25 cellular contexts compared by ENCODE assay signal in the genomic region with DNA sequence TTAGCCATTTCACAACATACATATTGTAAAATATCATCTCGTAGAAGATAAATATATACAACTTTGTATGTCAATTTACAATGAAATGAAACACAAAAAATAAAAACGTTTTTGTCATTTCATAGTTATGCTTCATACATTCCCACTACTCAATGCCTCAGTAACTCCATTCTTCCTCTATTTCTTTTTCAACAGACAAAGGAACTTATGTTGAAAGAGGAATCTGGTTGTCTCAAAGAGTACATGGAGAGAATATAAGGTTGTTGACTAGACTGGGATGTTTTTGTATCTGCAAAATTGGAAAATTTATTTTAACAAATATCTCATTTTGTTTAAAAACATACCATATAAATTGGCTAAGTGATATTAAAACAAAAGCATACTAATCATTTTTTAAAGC. TPM values are rescaled to one million over a fixed set of nuclear protein-coding genes. Genes with fewer than 3 reads are reported as not detected.
"Had no signal": no experiment of that assay in that cellular context is flagged by ENCODE, and none has a peak within 500 bp of the region (broad histone marks: within the 10 kb centered on the region; RNA-seq: fewer than 3 reads in every experiment).

No MANE protein-coding gene starts in this region.

- H3K27me3 ChIP-seq: MG63, Peyer's patch, SJCRH30 had no signal

- DNase-seq: IMR-90, Karpas-422, KG1, MG63, MV-4-11, NCI-H1048, NCI-H1105, NCI-H1417, NCI-H1436 treated with DMSO at 0.1 percent for 48 hours, NCI-H1694, NCI-H187 treated with DMSO at 0.1 percent for 48 hours, NCI-H2029 treated with DMSO at 0.1 percent for 48 hours, NCI-H2171 treated with DMSO at 0.1 percent for 48 hours, NCI-H345, NCI-H446 treated with DMSO at 0.1 percent for 48 hours, NCI-H524 treated with DMSO at 0.1 percent for 48 hours, NCI-H69, NCI-H774, PC-9, Peyer's patch, SHP77 treated with DMSO at 0.1 percent for 48 hours, SJCRH30 had no signal

- H3K4me2 ChIP-seq: PC-9 had no signal

- H3K9me3 ChIP-seq: MG63, Peyer's patch, SJCRH30 had no signal

- H3K4me3 ChIP-seq: MG63, PC-9, Peyer's patch, SJCRH30 had no signal

- ATAC-seq: HepG2, Right ventricle myocardium inferior, SK-N-SH treated with all-trans-retinoic acid at 6 μM for 48 hours had no signal

- H3K36me3 ChIP-seq: MG63, Peyer's patch, SJCRH30 had no signal

- H3K27ac ChIP-seq: PC-9, Peyer's patch, SJCRH30 had no signal

- H3K4me1 ChIP-seq: Peyer's patch, SJCRH30 had no signal

RNA-seq across cellular contexts. Expression of a gene that starts 12.8 kb away (rescaled TPM):
- total RNA-seq: HepG2 had no signal
- polyA plus RNA-seq: HepG2 had no signal
